In the genomic region with DNA sequence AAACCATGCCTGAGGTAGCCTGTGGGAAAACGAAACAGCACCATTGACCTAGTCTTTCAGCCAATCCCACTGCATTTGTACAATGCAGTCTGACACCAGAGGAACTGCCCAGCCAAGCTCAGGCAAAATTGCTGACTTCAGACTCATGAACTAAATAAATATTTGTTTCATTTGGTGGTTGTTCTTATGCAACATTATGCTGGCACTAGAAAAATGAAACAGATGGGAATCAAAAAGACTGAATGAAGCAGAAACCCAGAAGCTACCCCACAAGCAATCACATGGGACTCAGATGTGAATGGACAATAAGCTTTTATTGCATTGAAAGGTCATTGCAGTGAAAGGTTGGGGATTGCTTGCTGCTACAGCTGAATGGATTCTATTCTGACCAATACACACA, we compare ENCODE assay signal across 21 cellular contexts. TPM values are rescaled to one million over a fixed set of nuclear protein-coding genes. Genes with fewer than 3 reads are reported as not detected.
DNase-seq lines count a peak whose midpoint lies in the region; ATAC-seq, FAIRE-seq and TF ChIP-seq lines count a peak whose summit lies in the region.
"Had no signal": no experiment of that assay in that cellular context is flagged by ENCODE, and none has a peak within 500 bp of the region (broad histone marks: within the 10 kb centered on the region; RNA-seq: fewer than 3 reads in every experiment).

No MANE protein-coding gene starts in this region.

- H3K4me3 ChIP-seq in cardiac fibroblast (replicated peaks in 1 of 2; ENCODE audit: low read depth in 2 of 2, low read length in 2 of 2), result no peak overlapping the region
- H3K4me3 ChIP-seq in kidney (ENCODE audit: low read length in 2 of 2), result peak overlapping the region; percentile 75 to 89
- H3K4me3 ChIP-seq: SJCRH30 had no signal

- FAIRE-seq in kidney (lab: Jason Lieb, UNC), result no peak
- FAIRE-seq: small intestine had no signal

- H3K9me3 ChIP-seq in kidney (ENCODE audit: control insufficient read depth in 1 of 2, low read length in 2 of 2), result peaks cover 0 to 4% of the 10 kb centered on the region in 2 donors
- H3K9me3 ChIP-seq: neutrophil had no signal

- intact Hi-C loops in kidney (cut with DNase I) (no loop called here), sciatic nerve (cut with DNase I) (no loop called here)

- TF ChIP-seq CTCF in cardiac fibroblast (IDR thresholded peaks at IDR 0.05; ENCODE audit: low read depth, low read length), result no peak
- TF ChIP-seq CTCF in kidney (IDR thresholded peaks at IDR 0.05; ENCODE audit: borderline replicate concordance, extremely low read depth, insufficient read depth), result no peak

- H3K4me1 ChIP-seq in kidney (ENCODE audit: control insufficient read depth in 1 of 2, insufficient read depth in 1 of 2, low read depth in 1 of 2, low read length in 2 of 2), result peaks cover 15% of the 10 kb centered on the region in 2 donors
- H3K4me1 ChIP-seq: SJCRH30 had no signal

- peak; percentile 88 for ATAC-seq in sciatic nerve
- ATAC-seq in GM21390 (IDR thresholded peaks at IDR 0.05; ENCODE audit: unreplicated experiment), result no peak
- no peak for ATAC-seq in GM18907 (IDR thresholded peaks at IDR 0.05; ENCODE audit: unreplicated experiment)
- no peak for ATAC-seq in HG03378 (IDR thresholded peaks at IDR 0.05; ENCODE audit: unreplicated experiment)
- ATAC-seq: HCT116 had no signal

- DNase-seq in NCI-H2029 (lab: John Stamatoyannopoulos, UW) (peak; percentile 5), NCI-H2029 treated with DMSO at 0.1 percent for 48 hours (lab: John Stamatoyannopoulos, UW) (no peak), cardiac fibroblast (ENCODE audit: low read depth in 2 of 2) (peak; percentile 9 to 63), kidney (no peak), sciatic nerve (ENCODE audit: low spot score) (no peak)
- DNase-seq: 8988T; activated CD8-positive, alpha-beta memory T cell treated with anti-CD3 and anti-CD28 coated beads, Interleukin-2, amount 50 U/mL, for 48 hours; activated naive CD4-positive, alpha-beta T cell treated with Interleukin-2 at 50 U/mL for 16 hours; NCI-H1092; NK-92 treated with Interleukin-12 subunit alpha and Interleukin-12 subunit beta, amount 100 ng/mL, for 24 hours; SJCRH30; small intestine had no signal

- peak overlapping the region in 1 of 2 donors; percentile 94 for H3K9ac ChIP-seq in kidney (ENCODE audit: low read length in 2 of 2)

- H3K27ac ChIP-seq in kidney (ENCODE audit: low read depth in 2 of 2, low read length in 2 of 2), result peak overlapping the region; percentile 88 to 91
- H3K27ac ChIP-seq: neutrophil, SJCRH30 had no signal

- H3K36me3 ChIP-seq in kidney (ENCODE audit: control insufficient read depth in 1 of 2, insufficient read depth in 2 of 2, low read length in 2 of 2), result peaks cover 0 to 9% of the 10 kb centered on the region in 2 donors
- H3K36me3 ChIP-seq: neutrophil, SJCRH30 had no signal

RNA-seq across cellular contexts. Expression of gene NAT8, which starts 1.7 kb away (rescaled TPM):
- total RNA-seq in kidney (94.4 TPM), sciatic nerve (not detected)
- 1,820 TPM for polyA plus RNA-seq in kidney (ENCODE audit: insufficient read depth, low read depth, low replicate concordance)
- total RNA-seq: Daoy, dermis microvascular lymphatic vessel endothelial cell, mesothelial cell of epicardium, SJCRH30 had no signal
- polyA plus RNA-seq: IgD-negative memory B cell had no signal

Comparison
In these comparisons a context has a peak if more than half of its experiments do, and no peak if none do; other contexts are left out.
1. DNase-seq: peak in NCI-H2029 (single experiment) and cardiac fibroblast (2 of 2); none in NCI-H2029 treated with DMSO at 0.1 percent for 48 hours (single experiment), kidney (single experiment) and sciatic nerve (single experiment).
2. H3K4me3 ChIP-seq: peak in kidney (2 of 2); none in cardiac fibroblast (0 of 2).
3. RNA of gene NAT8, which starts 1.7 kb away (total RNA-seq): 94.4 TPM in kidney (single experiment); not detected in sciatic nerve (single experiment); every median in the first group is over 10 times any median in the second.